In the genomic region with DNA sequence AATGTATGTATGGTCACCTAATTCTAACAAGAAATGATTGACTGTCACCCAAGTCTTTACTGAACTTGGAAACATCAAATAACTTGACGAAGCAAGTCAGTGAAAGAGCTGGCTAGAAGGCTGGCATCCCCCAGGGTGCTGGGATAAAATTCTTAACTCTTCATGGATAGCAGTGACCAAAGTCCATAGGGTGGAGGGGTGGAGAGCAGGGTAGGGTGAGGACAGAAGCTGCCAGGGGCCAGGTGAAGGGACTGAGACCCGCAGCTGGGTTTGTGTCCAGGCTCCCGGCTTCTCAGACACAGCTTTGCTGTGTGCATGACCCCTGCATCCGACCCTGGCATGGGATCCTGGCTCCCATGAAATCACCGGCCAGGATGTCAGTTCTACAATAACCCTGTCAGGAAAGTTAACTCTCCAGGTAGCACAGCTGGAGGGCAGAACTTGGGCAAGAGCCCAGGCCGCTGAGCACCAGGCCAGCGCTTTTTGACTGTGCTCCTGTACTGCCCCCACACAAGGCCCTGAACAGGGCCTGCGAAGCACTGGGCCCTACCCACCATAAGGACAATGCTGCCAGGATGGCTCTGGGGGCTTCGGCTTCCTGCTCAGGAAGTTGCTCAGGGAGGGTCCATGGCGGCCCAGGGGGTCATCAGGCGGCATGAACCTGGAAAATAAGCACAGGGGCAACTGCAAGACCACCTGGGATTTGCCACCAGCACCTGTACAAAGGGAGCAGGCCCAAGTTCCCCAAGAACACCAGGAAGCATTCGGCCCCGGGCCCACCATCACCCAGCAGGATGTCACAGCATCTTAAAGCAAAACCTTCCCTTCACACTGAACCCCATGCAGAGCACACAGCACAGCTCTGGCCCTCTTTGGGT, we compare ENCODE assay signal across 20 cellular contexts. TPM values are rescaled to one million over a fixed set of nuclear protein-coding genes. Genes with fewer than 3 reads are reported as not detected.
DNase-seq lines count a peak whose midpoint lies in the region; ATAC-seq and TF ChIP-seq lines count a peak whose summit lies in the region.
"Had no signal": no experiment of that assay in that cellular context is flagged by ENCODE, and none has a peak within 500 bp of the region (broad histone marks: within the 10 kb centered on the region; RNA-seq: fewer than 3 reads in every experiment).

No MANE protein-coding gene starts in this region.

- POLR2A ChIA-PET in activated naive CD8-positive, alpha-beta T cell treated with anti-CD3 and anti-CD28 coated beads, Interleukin-2, amount 10 ng/mL, durations not matched to agents 7 days and 5 days (lab: Charles Lee) = interaction anchor here (0.7 kb wide), 1 partner anchor 23 kb away, joined by 7 read pairs; no protein-coding TSS in a partner anchor
- POLR2A ChIA-PET in PC-9 (lab: Charles Lee; ENCODE audit: unreplicated experiment) = no interaction called here

- H3K9me3 ChIP-seq in mucosa of rectum (ENCODE audit: control insufficient read depth in 2 of 2, low read length in 2 of 2) (no peaks in the 10 kb centered on the region), PC-9 (ENCODE audit: insufficient read depth, low read depth) (no peaks in the 10 kb centered on the region)
- no peaks in the 10 kb centered on the region for H3K9me3 ChIP-seq in effector memory CD4-positive, alpha-beta T cell (ENCODE audit: control insufficient read depth, low read length)
- H3K9me3 ChIP-seq: ascending aorta, SJCRH30, upper lobe of left lung had no signal

- peaks cover 0 to 5% of the 10 kb centered on the region in 2 donors for H3K36me3 ChIP-seq in mucosa of rectum (ENCODE audit: control insufficient read depth in 2 of 2, insufficient read depth in 2 of 2, low read length in 2 of 2)
- H3K36me3 ChIP-seq in PC-9 (ENCODE audit: low read depth) = no peaks in the 10 kb centered on the region
- peaks cover 58% of the 10 kb centered on the region for H3K36me3 ChIP-seq in effector memory CD4-positive, alpha-beta T cell (ENCODE audit: control insufficient read depth, insufficient read depth, low read length)
- H3K36me3 ChIP-seq: ascending aorta, SJCRH30, upper lobe of left lung had no signal

- peaks cover 11% of the 10 kb centered on the region; the same call in 1 of the 2 replicates for H3F3A ChIP-seq in PC-9 (ENCODE audit: insufficient read depth, low read depth)

- H3K4me2 ChIP-seq in PC-9 = no peak overlapping the region

- no peak for ATAC-seq in activated naive CD8-positive, alpha-beta T cell treated with anti-CD3 and anti-CD28 coated beads, Interleukin-2, amount 10 ng/mL, durations not matched to agents 7 days and 5 days (ENCODE audit: low read depth)

- no peaks in the 10 kb centered on the region for H3K79me2 ChIP-seq in PC-9 (ENCODE audit: low read depth)

- H3K9me3 Mint-ChIP-seq in activated naive CD8-positive, alpha-beta T cell treated with anti-CD3 and anti-CD28 coated beads, Interleukin-2, amount 10 ng/mL, durations not matched to agents 7 days and 5 days = no peaks in the 10 kb centered on the region
- H3K9me3 Mint-ChIP-seq in activated naive CD8-positive, alpha-beta T cell treated with anti-CD3 and anti-CD28 coated beads for 36 hours = no peaks in the 10 kb centered on the region
- H3K9me3 Mint-ChIP-seq in dendritic cell treated with granulocyte-macrophage colony-stimulating factor and Interleukin-4, amounts not matched to agents 40 ng/mL and 50 ng/mL, for 4 days = no peaks in the 10 kb centered on the region
- H3K9me3 Mint-ChIP-seq: activated naive CD4-positive, alpha-beta T cell treated with anti-CD3 and anti-CD28 coated beads, Interleukin-2, amount 50 U/mL, for 24 hours; natural killer cell treated with Interleukin-12 subunit alpha and Interleukin-12 subunit beta and Interleukin-15 and Interleukin-18, amount 100 ng/mL, for 72 hours had no signal

- peak; percentile 22 for DNase-seq in activated naive CD8-positive, alpha-beta T cell treated with anti-CD3 and anti-CD28 coated beads, Interleukin-2, amount 10 ng/mL, durations not matched to agents 7 days and 5 days
- no peak for DNase-seq in activated naive CD8-positive, alpha-beta T cell treated with anti-CD3 and anti-CD28 coated beads for 36 hours
- DNase-seq in EL (no peak), PC-9 (no peak), mesenteric fat pad (ENCODE audit: low spot score) (no peak)
- no peak for DNase-seq in effector memory CD4-positive, alpha-beta T cell
- DNase-seq: AML-193, GF-D8, left cardiac atrium, MV-4-11, NCI-H187, NCI-H526, SJCRH30 had no signal

- H2AFZ ChIP-seq in PC-9 = no peak overlapping the region

- no TSS peak for BruUV-seq in PC-9 (replicated peaks; lab: Mats Ljungman, UMichigan)

- H3K27me3 Mint-ChIP-seq in activated naive CD8-positive, alpha-beta T cell treated with anti-CD3 and anti-CD28 coated beads, Interleukin-2, amount 10 ng/mL, durations not matched to agents 7 days and 5 days = peaks cover 1% of the 10 kb centered on the region
- H3K27me3 Mint-ChIP-seq in activated naive CD8-positive, alpha-beta T cell treated with anti-CD3 and anti-CD28 coated beads for 36 hours = no peaks in the 10 kb centered on the region
- no peaks in the 10 kb centered on the region for H3K27me3 Mint-ChIP-seq in dendritic cell treated with granulocyte-macrophage colony-stimulating factor and Interleukin-4, amounts not matched to agents 40 ng/mL and 50 ng/mL, for 4 days
- H3K27me3 Mint-ChIP-seq: activated CD4-positive, alpha-beta T cell treated with anti-CD3 and anti-CD28 coated beads for 36 hours; activated naive CD4-positive, alpha-beta T cell treated with anti-CD3 and anti-CD28 coated beads, Interleukin-2, amount 50 U/mL, for 24 hours; natural killer cell treated with Interleukin-12 subunit alpha and Interleukin-12 subunit beta and Interleukin-15 and Interleukin-18, amount 100 ng/mL, for 72 hours had no signal

- H3K27me3 ChIP-seq in mucosa of rectum (ENCODE audit: control insufficient read depth in 2 of 2, insufficient read depth in 2 of 2, low read length in 2 of 2) (no peaks in the 10 kb centered on the region), PC-9 (ENCODE audit: insufficient read depth, low read depth) (no peaks in the 10 kb centered on the region)
- H3K27me3 ChIP-seq in effector memory CD4-positive, alpha-beta T cell (replicated peaks; ENCODE audit: control insufficient read depth, insufficient read depth, low read length, poor library complexity, severe bottlenecking) = no peaks in the 10 kb centered on the region
- H3K27me3 ChIP-seq: ascending aorta, SJCRH30 had no signal

- no peaks in the 10 kb centered on the region for H4K20me1 ChIP-seq in PC-9 (ENCODE audit: insufficient read depth)

- H3K4me3 Mint-ChIP-seq in activated naive CD8-positive, alpha-beta T cell treated with anti-CD3 and anti-CD28 coated beads, Interleukin-2, amount 10 ng/mL, durations not matched to agents 7 days and 5 days = no peak overlapping the region
- no peak overlapping the region for H3K4me3 Mint-ChIP-seq in activated naive CD8-positive, alpha-beta T cell treated with anti-CD3 and anti-CD28 coated beads for 36 hours
- peak overlapping the region; percentile 67 for H3K4me3 Mint-ChIP-seq in dendritic cell treated with granulocyte-macrophage colony-stimulating factor and Interleukin-4, amounts not matched to agents 40 ng/mL and 50 ng/mL, for 4 days
- H3K4me3 Mint-ChIP-seq: activated CD4-positive, alpha-beta T cell treated with anti-CD3 and anti-CD28 coated beads for 36 hours; activated naive CD4-positive, alpha-beta T cell treated with anti-CD3 and anti-CD28 coated beads, Interleukin-2, amount 50 U/mL, for 24 hours; natural killer cell treated with Interleukin-12 subunit alpha and Interleukin-12 subunit beta and Interleukin-15 and Interleukin-18, amount 100 ng/mL, for 72 hours had no signal

- H3K27ac ChIP-seq in mucosa of rectum (ENCODE audit: low read depth in 2 of 2, low read length in 2 of 2) = peak overlapping the region; percentile 83 to 84
- H3K27ac ChIP-seq in PC-9 = no peak overlapping the region
- no peak overlapping the region for H3K27ac ChIP-seq in effector memory CD4-positive, alpha-beta T cell (ENCODE audit: insufficient read depth, low read length, poor library complexity, severe bottlenecking)
- H3K27ac ChIP-seq: ascending aorta, SJCRH30 had no signal

- CTCF ChIA-PET in PC-9 (lab: Charles Lee) = no interaction called here

- H3K4me1 ChIP-seq in mucosa of rectum (ENCODE audit: control insufficient read depth in 2 of 2, insufficient read depth in 2 of 2, low read length in 2 of 2) = peaks cover 40 to 48% of the 10 kb centered on the region in 2 donors
- peaks cover 10% of the 10 kb centered on the region for H3K4me1 ChIP-seq in PC-9 (replicated peaks; ENCODE audit: insufficient read depth)
- peaks cover 6% of the 10 kb centered on the region for H3K4me1 ChIP-seq in effector memory CD4-positive, alpha-beta T cell (ENCODE audit: control insufficient read depth, insufficient read depth, low read length, poor library complexity, severe bottlenecking)

- H3K4me3 ChIP-seq in mucosa of rectum (ENCODE audit: low read length in 2 of 2) = peak overlapping the region; percentile 62 to 72
- no peak overlapping the region for H3K4me3 ChIP-seq in PC-9
- no peak overlapping the region for H3K4me3 ChIP-seq in effector memory CD4-positive, alpha-beta T cell (ENCODE audit: insufficient read depth, low read depth, low read length, poor library complexity, severe bottlenecking)
- H3K4me3 ChIP-seq: SJCRH30 had no signal

- H3K9ac ChIP-seq in mucosa of rectum (ENCODE audit: low read depth in 1 of 2, low read length in 2 of 2) = peak overlapping the region in 1 of 2 donors; percentile 82

- H3K9me2 ChIP-seq in PC-9 (ENCODE audit: insufficient read depth) = no peaks in the 10 kb centered on the region

- H3K36me3 Mint-ChIP-seq in activated naive CD8-positive, alpha-beta T cell treated with anti-CD3 and anti-CD28 coated beads, Interleukin-2, amount 10 ng/mL, durations not matched to agents 7 days and 5 days = no peaks in the 10 kb centered on the region
- H3K36me3 Mint-ChIP-seq in activated naive CD8-positive, alpha-beta T cell treated with anti-CD3 and anti-CD28 coated beads for 36 hours = peaks cover 26% of the 10 kb centered on the region
- peaks cover 65% of the 10 kb centered on the region for H3K36me3 Mint-ChIP-seq in dendritic cell treated with granulocyte-macrophage colony-stimulating factor and Interleukin-4, amounts not matched to agents 40 ng/mL and 50 ng/mL, for 4 days (ENCODE audit: low read depth)
- H3K36me3 Mint-ChIP-seq: natural killer cell treated with Interleukin-12 subunit alpha and Interleukin-12 subunit beta and Interleukin-15 and Interleukin-18, amount 100 ng/mL, for 72 hours had no signal

- peaks cover 2% of the 10 kb centered on the region for H3K4me1 Mint-ChIP-seq in activated naive CD8-positive, alpha-beta T cell treated with anti-CD3 and anti-CD28 coated beads, Interleukin-2, amount 10 ng/mL, durations not matched to agents 7 days and 5 days
- peaks cover 1% of the 10 kb centered on the region for H3K4me1 Mint-ChIP-seq in activated naive CD8-positive, alpha-beta T cell treated with anti-CD3 and anti-CD28 coated beads for 36 hours
- peaks cover 65% of the 10 kb centered on the region for H3K4me1 Mint-ChIP-seq in dendritic cell treated with granulocyte-macrophage colony-stimulating factor and Interleukin-4, amounts not matched to agents 40 ng/mL and 50 ng/mL, for 4 days (ENCODE audit: low read depth)

- H3K27ac Mint-ChIP-seq in activated naive CD8-positive, alpha-beta T cell treated with anti-CD3 and anti-CD28 coated beads, Interleukin-2, amount 10 ng/mL, durations not matched to agents 7 days and 5 days = no peak overlapping the region
- H3K27ac Mint-ChIP-seq in activated naive CD8-positive, alpha-beta T cell treated with anti-CD3 and anti-CD28 coated beads for 36 hours = no peak overlapping the region
- peak overlapping the region; percentile 87 for H3K27ac Mint-ChIP-seq in dendritic cell treated with granulocyte-macrophage colony-stimulating factor and Interleukin-4, amounts not matched to agents 40 ng/mL and 50 ng/mL, for 4 days
- H3K27ac Mint-ChIP-seq: activated CD4-positive, alpha-beta T cell treated with anti-CD3 and anti-CD28 coated beads for 36 hours; activated naive CD4-positive, alpha-beta T cell treated with anti-CD3 and anti-CD28 coated beads, Interleukin-2, amount 50 U/mL, for 24 hours; natural killer cell treated with Interleukin-12 subunit alpha and Interleukin-12 subunit beta and Interleukin-15 and Interleukin-18, amount 100 ng/mL, for 72 hours had no signal

- intact Hi-C loops in dendritic cell treated with granulocyte-macrophage colony-stimulating factor and Interleukin-4, amounts not matched to agents 40 ng/mL and 50 ng/mL, for 4 days (cut with micrococcal nuclease) = loop anchor here (5.0 kb wide), 2 partner anchors 35 to 65 kb away; partner anchors contain the start of gene ZC3H12D
- intact Hi-C loops in PC-9 (cut with micrococcal nuclease; ENCODE audit: unreplicated experiment) = no loop called here

- no peak for TF ChIP-seq CTCF in PC-9 (conservative IDR thresholded peaks at IDR 0.05)

RNA-seq across cellular contexts. Expression of gene ZC3H12D, which starts 32.5 kb away (rescaled TPM):
- total RNA-seq in activated naive CD8-positive, alpha-beta T cell treated with anti-CD3 and anti-CD28 coated beads, Interleukin-2, amount 10 ng/mL, durations not matched to agents 7 days and 5 days = 10 to 100 TPM; 25.5 to 27.0 TPM
- 10 to 100 TPM; 27.9 to 28.0 TPM for total RNA-seq in activated naive CD8-positive, alpha-beta T cell treated with anti-CD3 and anti-CD28 coated beads for 36 hours
- total RNA-seq in PC-9 (2021) (0.10 TPM in 1 of 2 replicates, not detected in the other), mesenteric fat pad (3.0 TPM)
- total RNA-seq: SJCRH30 had no signal

RNA-seq across cellular contexts. Expression of gene SUMO4, which starts 52.2 kb away (rescaled TPM):
- 1 to 10 TPM; 9.3 to 9.5 TPM for total RNA-seq in activated naive CD8-positive, alpha-beta T cell treated with anti-CD3 and anti-CD28 coated beads, Interleukin-2, amount 10 ng/mL, durations not matched to agents 7 days and 5 days
- 1 to 10 TPM; 2.3 to 2.6 TPM for total RNA-seq in activated naive CD8-positive, alpha-beta T cell treated with anti-CD3 and anti-CD28 coated beads for 36 hours
- total RNA-seq in PC-9 (2021) = 1.8 TPM in 2 replicates
- 1.2 TPM for total RNA-seq in mesenteric fat pad
- total RNA-seq: ascending aorta had no signal

Comparison
In these comparisons a context has a peak if more than half of its experiments do, and no peak if none do; other contexts are left out.
1. H3K27ac ChIP-seq: peak in mucosa of rectum (2 of 2); none in PC-9 (single experiment) and effector memory CD4-positive, alpha-beta T cell (single experiment).
2. H3K4me3 ChIP-seq: peak in mucosa of rectum (2 of 2); none in PC-9 (single experiment) and effector memory CD4-positive, alpha-beta T cell (single experiment).